ENCODE assay signal across 1 cellular context in genomic region chr2:106105151-106105922, GRCh38.
TF ChIP-seq lines count a peak whose summit lies in the region.

No MANE protein-coding gene starts in this region.

TF ChIP-seq in HepG2, 621 proteins besides CTCF, POLR2A, EP300 and RAD21 (continued from another document):
- TF ChIP-seq ZNF543 (CRISPR knock-in tag; IDR thresholded peaks at IDR 0.05), result no peak
- TF ChIP-seq NFYC (CRISPR knock-in tag; IDR thresholded peaks at IDR 0.05), result no peak
- TF ChIP-seq DNMT1 (CRISPR knock-in tag; IDR thresholded peaks at IDR 0.05), result no peak
- no peak for TF ChIP-seq THRA (CRISPR knock-in tag; IDR thresholded peaks at IDR 0.05; ENCODE audit: borderline replicate concordance)
- TF ChIP-seq ZMYM2 (CRISPR knock-in tag; IDR thresholded peaks at IDR 0.05), result no peak
- TF ChIP-seq ZNF550 (CRISPR knock-in tag; IDR thresholded peaks at IDR 0.05; ENCODE audit: borderline replicate concordance), result no peak
- no peak for TF ChIP-seq ZNF816 (CRISPR knock-in tag; IDR thresholded peaks at IDR 0.05; ENCODE audit: borderline replicate concordance)
- TF ChIP-seq IKZF5 (CRISPR knock-in tag; IDR thresholded peaks at IDR 0.05), result no peak
- TF ChIP-seq ZNF207 (IDR thresholded peaks at IDR 0.05; ENCODE audit: borderline replicate concordance), result no peak
- no peak for TF ChIP-seq CBX2 (IDR thresholded peaks at IDR 0.05; ENCODE audit: low read depth, low read length)
- TF ChIP-seq CBX2 (CRISPR knock-in tag; IDR thresholded peaks at IDR 0.05; ENCODE audit: low read depth), result no peak
- TF ChIP-seq KDM5A (IDR thresholded peaks at IDR 0.05; ENCODE audit: borderline replicate concordance, low read length), result no peak
- no peak for TF ChIP-seq DPF2 (CRISPR knock-in tag; IDR thresholded peaks at IDR 0.05; ENCODE audit: borderline replicate concordance, low read depth)
- no peak for TF ChIP-seq SALL2 (CRISPR knock-in tag; IDR thresholded peaks at IDR 0.05)
- TF ChIP-seq ATF4 (CRISPR knock-in tag; IDR thresholded peaks at IDR 0.05), result no peak
TF ChIP-seq in HepG2: peak in this region for 0.
